Comparison of ENCODE assay signal across 8 cellular contexts in genomic region chr3:33440578-33441321, GRCh38. TPM values are rescaled to one million over a fixed set of nuclear protein-coding genes. Genes with fewer than 3 reads are reported as not detected.
DNase-seq lines count a peak whose midpoint lies in the region; ATAC-seq and TF ChIP-seq lines count a peak whose summit lies in the region.

No MANE protein-coding gene starts in this region.

- no peaks in the 10 kb centered on the region for H3K27me3 ChIP-seq in right lobe of liver

- ATAC-seq in GM19023 (IDR thresholded peaks at IDR 0.05; ENCODE audit: unreplicated experiment) (peak; percentile 89), HG03175 (IDR thresholded peaks at IDR 0.05; ENCODE audit: unreplicated experiment) (peak; percentile 87), right lobe of liver (peak; percentile 68 to 78 (median 74))

- intact Hi-C loops in right lobe of liver (cut with DNase I), result no loop called here

- peak overlapping the region; percentile 98 to 99 (median 98) for H3K27ac ChIP-seq in right lobe of liver

- peaks cover 0 to 41% (median 15%) of the 10 kb centered on the region in 4 donors for H3K4me1 ChIP-seq in right lobe of liver

- 1% methylated on average over 26 of the region's 36 CpGs for WGBS in right lobe of liver (ENCODE audit: insufficient coverage, low coverage, low lambda C conversion rate, missing lambda C conversion rate)

- no peaks in the 10 kb centered on the region for H3K36me3 ChIP-seq in right lobe of liver

- no peaks in the 10 kb centered on the region for H3K9me3 ChIP-seq in right lobe of liver

- H3K4me3 ChIP-seq in right lobe of liver, result peak overlapping the region; percentile 63 to 90 (median 87)

- TF ChIP-seq CTCF in right lobe of liver (IDR thresholded peaks at IDR 0.05), result no peak

- DNase-seq in C1 segment of cervical spinal cord (lab: John Stamatoyannopoulos, UW), result peak in 12 of 14 donors; percentile 93 to 100 (median 98)
- DNase-seq in NCI-H2227 treated with DMSO at 0.1 percent for 48 hours (lab: John Stamatoyannopoulos, UW), result peak; percentile 99
- peak; percentile 94 for DNase-seq in activated CD4-positive, CD25-positive, alpha-beta regulatory T cell treated with anti-CD3 and anti-CD28 coated beads, Interleukin-2, amount 50 U/mL, for 16 hours (ENCODE audit: low read depth, low spot score)
- peak; percentile 100 for DNase-seq in dermis microvascular lymphatic vessel endothelial cell (ENCODE audit: low read depth in 2 of 2)
- DNase-seq in right lobe of liver, result peak; percentile 68 to 100 (median 74)
- peak; percentile 77 for DNase-seq in stimulated activated CD8-positive, alpha-beta memory T cell treated with anti-CD3 and anti-CD28 coated beads, Interleukin-12 subunit alpha, Interleukin-12 subunit beta, amount 100 ng/mL, for 24 hours (ENCODE audit: extremely low read depth)

- TF ChIP-seq POLR2A in right lobe of liver (IDR thresholded peaks at IDR 0.05), result peak; percentile 93

RNA-seq across cellular contexts. Expression of gene UBP1, which starts 0.5 kb away (rescaled TPM):
- total RNA-seq in dermis microvascular lymphatic vessel endothelial cell (36.2 and 39.2 TPM in 2 replicates), right lobe of liver (10 to 100 TPM; 20.5 to 39.2 (median 33.1) TPM)

Comparison
In these comparisons a context has a peak if more than half of its experiments do, and no peak if none do; other contexts are left out.
1. Peak in every context shown above with its lines: DNase-seq, ATAC-seq, H3K4me3 ChIP-seq and H3K27ac ChIP-seq.